In genomic region chr2:104755026-104755856, GRCh38 we compare ENCODE assay signal across 1 cellular context.
TF ChIP-seq lines count a peak whose summit lies in the region.

No MANE protein-coding gene starts in this region.

TF ChIP-seq in GM23338, 12 proteins besides CTCF, POLR2A, EP300 and RAD21 (continued from another document):
- no peak for TF ChIP-seq ZNF462 (CRISPR knock-in tag; IDR thresholded peaks at IDR 0.05)
TF ChIP-seq in GM23338: peak in this region for 0.
